8 cellular contexts compared by ENCODE assay signal in the genomic region with DNA sequence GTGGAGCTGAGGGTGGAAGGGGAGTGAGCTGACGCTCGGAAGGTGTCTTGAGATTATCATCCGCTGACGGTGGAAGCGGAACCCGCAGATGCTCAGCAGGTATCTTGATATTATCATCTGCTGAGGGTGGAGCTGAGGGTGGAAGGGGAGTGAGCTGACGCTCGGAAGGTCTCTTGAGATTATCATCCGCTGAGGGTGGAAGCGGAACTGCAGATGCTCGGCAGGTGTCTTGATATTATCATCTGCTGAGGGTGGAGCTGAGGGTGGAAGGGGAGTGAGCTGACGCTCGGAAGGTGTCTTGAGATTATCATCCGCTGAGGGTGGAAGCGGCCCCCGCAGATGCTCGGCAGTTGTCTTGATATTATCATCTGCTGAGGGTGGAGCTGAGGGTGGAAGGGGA. TPM values are rescaled to one million over a fixed set of nuclear protein-coding genes. Genes with fewer than 3 reads are reported as not detected.
DNase-seq lines count a peak whose midpoint lies in the region; ATAC-seq and TF ChIP-seq lines count a peak whose summit lies in the region.
"Not testable (repeated sequence)": the region's sequence is repeated elsewhere in the genome, so short reads cannot be mapped to it uniquely, and the experiment has no call there.
"Had no signal": no experiment of that assay in that cellular context is flagged by ENCODE, and none has a peak within 500 bp of the region (broad histone marks: within the 10 kb centered on the region; RNA-seq: fewer than 3 reads in every experiment).

No MANE protein-coding gene starts in this region.

- H3K36me3 ChIP-seq in IMR-90 (ENCODE audit: control insufficient read depth, insufficient read depth, low read length) = not testable (repeated sequence)

- H2AK5ac ChIP-seq in IMR-90 (ENCODE audit: low read depth, low read length) = not testable (repeated sequence)

- not testable (repeated sequence) for H3K4me2 ChIP-seq in IMR-90 (ENCODE audit: low read depth, low read length)

- H3K27ac ChIP-seq in IMR-90 (ENCODE audit: insufficient read depth, low read length) = not testable (repeated sequence)

- TF ChIP-seq RAD21 in IMR-90 (IDR thresholded peaks at IDR 0.05; ENCODE audit: low read length) = not testable (repeated sequence)

- in situ Hi-C loops in IMR-90 (cut with MboI; ENCODE audit: low sequenced_read_pairs) = not testable (repeated sequence)

- not testable (repeated sequence) for H2BK5ac ChIP-seq in IMR-90 (ENCODE audit: low read depth, low read length, poor library complexity, severe bottlenecking)

- not testable (repeated sequence) for H4K91ac ChIP-seq in IMR-90 (ENCODE audit: insufficient read depth, low read depth, low read length)

- ATAC-seq in IMR-90 (ENCODE audit: low read depth); effector memory CD8-positive, alpha-beta T cell (replicated peaks): not testable (repeated sequence)

- not testable (repeated sequence) for H3K14ac ChIP-seq in IMR-90 (replicated peaks; ENCODE audit: low read depth, low read length)

- H3K27ac Mint-ChIP-seq in effector memory CD8-positive, alpha-beta T cell = peak overlapping the region; percentile 75 to 92

- not testable (repeated sequence) for TF ChIP-seq CTCF in IMR-90 (conservative IDR thresholded peaks at IDR 0.05; ENCODE audit: low read depth, low read length)

- H2BK20ac ChIP-seq in IMR-90 (ENCODE audit: low read depth, low read length) = not testable (repeated sequence)

- H3K4me3 ChIP-seq in IMR-90 (ENCODE audit: insufficient read depth, low read depth, low read length) = not testable (repeated sequence)

- not testable (repeated sequence) for H4K20me1 ChIP-seq in IMR-90 (ENCODE audit: insufficient read depth, low read length)

- POLR2A ChIA-PET in IMR-90 (lab: Charles Lee; ENCODE audit: unreplicated experiment) = not testable (repeated sequence)

- H2AFZ ChIP-seq in IMR-90 (replicated peaks; ENCODE audit: low read length, poor library complexity) = not testable (repeated sequence)

- H3K27me3 Mint-ChIP-seq in effector memory CD8-positive, alpha-beta T cell = not testable (repeated sequence)

- H3K4ac ChIP-seq in IMR-90 (ENCODE audit: low read depth, low read length) = not testable (repeated sequence)

- dilution Hi-C loops in IMR-90 (cut with HindIII; ENCODE audit: low sequenced_read_pairs, unreplicated experiment) = not testable (repeated sequence)

- H3K18ac ChIP-seq in IMR-90 (ENCODE audit: low read depth, low read length) = not testable (repeated sequence)

- H4K8ac ChIP-seq in IMR-90 (ENCODE audit: low read depth in 2 of 2, low read length in 2 of 2) = not testable (repeated sequence)

- intact Hi-C loops in IMR-90 (cut with micrococcal nuclease) = not testable (repeated sequence)

- 93% methylated on average over 3 of the region's 17 CpGs; no CpG with 5 or more reads in 1 of the 2 experiments for WGBS in IMR-90 (ENCODE audit: extremely low coverage in 2 of 2, insufficient read length in 1 of 2), 2 experiments

- not testable (repeated sequence) for DNase-seq in IMR-90
- DNase-seq in T follicular helper cell (ENCODE audit: low read depth) = peak; percentile 37
- DNase-seq in activated CD4-positive, alpha-beta T cell treated with anti-CD3 and anti-CD28 coated beads for 48 hours = peak; percentile 3
- peak; percentile 55 for DNase-seq in activated T-cell treated with anti-CD3 and anti-CD28 coated beads, Interleukin-2, amount 50 U/mL, for 1 hour
- DNase-seq in activated naive CD4-positive, alpha-beta T cell treated with Interleukin-2 at 50 U/mL for 16 hours = peak; percentile 21
- DNase-seq in effector memory CD8-positive, alpha-beta T cell = peak; percentile 30 to 51 (median 47)
- DNase-seq in stimulated activated CD4-positive, alpha-beta T cell treated with anti-CD3 and anti-CD28 coated beads, Interleukin-4, amount 100 ng/mL, for 1 hour = peak; percentile 1

- not testable (repeated sequence) for H3K9me3 Mint-ChIP-seq in effector memory CD8-positive, alpha-beta T cell

- H4K5ac ChIP-seq in IMR-90 (ENCODE audit: low read depth, low read length) = not testable (repeated sequence)

- not testable (repeated sequence) for H3K9ac ChIP-seq in IMR-90 (ENCODE audit: low read depth, low read length)

- not testable (repeated sequence) for TF ChIP-seq POLR2A in IMR-90 (IDR thresholded peaks at IDR 0.05; ENCODE audit: low read depth, low read length)

- H3K9me3 ChIP-seq in IMR-90 (ENCODE audit: control insufficient read depth, insufficient read depth, low read length) = not testable (repeated sequence)

- not testable (repeated sequence) for H3K56ac ChIP-seq in IMR-90 (ENCODE audit: extremely low read depth, insufficient read depth, low read length)

- not testable (repeated sequence) for H2BK120ac ChIP-seq in IMR-90 (ENCODE audit: low read depth, low read length)

- not testable (repeated sequence) for H3K4me1 ChIP-seq in IMR-90 (ENCODE audit: control insufficient read depth, insufficient read depth, low read length)

- H3K4me3 Mint-ChIP-seq in effector memory CD8-positive, alpha-beta T cell = peak overlapping the region; percentile 53 to 75

- CTCF ChIA-PET in IMR-90 (lab: Yijun Ruan, JAX) = not testable (repeated sequence)

- H3K23ac ChIP-seq in IMR-90 (ENCODE audit: low read depth, low read length) = not testable (repeated sequence)

- not testable (repeated sequence) for H2BK15ac ChIP-seq in IMR-90 (ENCODE audit: low read depth, low read length)

- H3K27me3 ChIP-seq in IMR-90 (ENCODE audit: control insufficient read depth, insufficient read depth, low read length) = not testable (repeated sequence)

- H2AK9ac ChIP-seq in IMR-90 (replicated peaks; ENCODE audit: low read depth, low read length, poor library complexity) = not testable (repeated sequence)

- not testable (repeated sequence) for H3K4me1 Mint-ChIP-seq in effector memory CD8-positive, alpha-beta T cell (ENCODE audit: low read depth in 2 of 2)

- not testable (repeated sequence) for H3K79me1 ChIP-seq in IMR-90 (ENCODE audit: low read depth in 1 of 2, low read length in 2 of 2)

- TSS peak; percentile 5 for BruUV-seq in IMR-90 (replicated peaks; lab: Mats Ljungman, UMichigan)

- not testable (repeated sequence) for H3K36me3 Mint-ChIP-seq in effector memory CD8-positive, alpha-beta T cell (ENCODE audit: insufficient read depth)

- not testable (repeated sequence) for H3K9me1 ChIP-seq in IMR-90 (ENCODE audit: insufficient read depth, low read length)

RNA-seq across cellular contexts. Expression of a gene that starts 23.6 kb away (rescaled TPM):
- under 0.01 TPM in 2 replicates for total RNA-seq in IMR-90 (2012; rRNA removed)
- polyA plus RNA-seq in IMR-90 (2012; rRNA removed) = 1.8 and 2.1 TPM in 2 replicates
- 0.37 and 0.66 TPM in 2 replicates for polyA plus RNA-seq in IMR-90 (2012; cell fraction: cytosol; rRNA removed)
- 14.8 and 19.7 TPM in 2 replicates for polyA plus RNA-seq in IMR-90 (2012; cell fraction: nucleus; rRNA removed; ENCODE audit: low replicate concordance)
- total RNA-seq: SK-MEL-5 had no signal
